Comparison of ENCODE assay signal across 12 cellular contexts in the genomic region with DNA sequence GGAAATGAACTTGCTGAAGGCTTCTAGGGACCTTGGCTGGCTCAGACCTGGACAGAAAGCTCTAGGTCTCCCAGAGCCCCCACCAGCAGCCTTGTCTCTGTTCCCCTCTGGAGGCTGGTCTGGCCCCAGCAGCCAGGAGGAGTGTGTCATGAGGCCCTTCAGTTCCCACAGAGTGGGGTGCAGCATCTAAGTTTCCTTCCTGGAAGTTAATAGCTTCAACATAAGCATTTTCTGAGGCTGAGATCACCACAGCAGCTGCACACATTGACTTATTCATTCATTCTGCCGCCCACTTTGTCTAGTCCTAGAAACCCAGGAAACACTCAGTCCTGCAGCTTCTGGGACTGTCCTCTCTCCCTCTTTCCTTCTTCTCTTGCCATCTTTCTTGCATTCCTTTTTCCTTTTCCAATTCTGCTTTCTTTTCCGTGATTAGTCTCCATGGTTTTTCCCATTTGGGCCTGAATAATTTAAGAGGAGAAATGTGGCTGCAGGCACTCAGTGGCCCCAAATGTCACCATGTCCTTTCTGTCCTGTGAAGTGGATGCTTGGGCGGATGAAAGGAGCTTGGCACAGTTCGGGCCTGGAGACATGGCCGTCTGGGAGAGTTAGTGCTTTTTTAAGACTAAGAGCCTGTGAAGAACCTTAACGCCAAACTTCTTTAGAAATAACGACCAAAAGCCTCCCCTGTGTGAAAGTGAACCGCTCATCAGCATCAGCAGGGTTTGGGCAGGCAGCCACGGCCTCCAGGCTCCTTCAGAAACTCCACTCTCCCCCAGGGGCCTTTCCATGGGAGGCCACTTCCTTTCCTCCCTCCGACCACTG. TPM values are rescaled to one million over a fixed set of nuclear protein-coding genes. Genes with fewer than 3 reads are reported as not detected.
A peak's percentile ranks its signal among the peaks of the same experiment; 100 is the strongest.
DNase-seq lines count a peak whose midpoint lies in the region; ATAC-seq and TF ChIP-seq lines count a peak whose summit lies in the region.
"Had no signal": no experiment of that assay in that cellular context is flagged by ENCODE, and none has a peak within 500 bp of the region (broad histone marks: within the 10 kb centered on the region; RNA-seq: fewer than 3 reads in every experiment).

No MANE protein-coding gene starts in this region.

- peak; percentile 48 for DNase-seq in Right ventricle myocardium inferior (ENCODE audit: missing footprints)
- DNase-seq in cardiac septum (ENCODE audit: low spot score), result no peak
- DNase-seq in amniotic stem cell (lab: John Stamatoyannopoulos, UW), result peak; percentile 74
- DNase-seq in right atrium auricular region (ENCODE audit: low spot score), result no peak
- DNase-seq in type B pancreatic cell (ENCODE audit: extremely low spot score, unreplicated experiment), result no peak
- no peak for DNase-seq in NCI-H524 (lab: John Stamatoyannopoulos, UW)
- no peak for DNase-seq in gastrocnemius medialis
- DNase-seq in stimulated activated CD4-positive, alpha-beta T cell treated with anti-CD3 and anti-CD28 coated beads, Interleukin-2, amount 100 ng/mL, for 24 hours, result no peak
- DNase-seq: activated naive CD4-positive, alpha-beta T cell treated with anti-CD3 and anti-CD28 coated beads, Interleukin-2, amount 50 U/mL, for 16 hours; NCI-H2081 treated with DMSO at 0.1 percent for 48 hours; tibial artery had no signal

- no peak for TF ChIP-seq CTCF in right atrium auricular region (IDR thresholded peaks at IDR 0.05)
- no peak for TF ChIP-seq CTCF in type B pancreatic cell (conservative IDR thresholded peaks at IDR 0.05)
- TF ChIP-seq CTCF in gastrocnemius medialis (IDR thresholded peaks at IDR 0.05 in 4 of 5, conservative IDR thresholded peaks at IDR 0.05 in 1 of 5), result no peak

- H3K27ac Mint-ChIP-seq in type B pancreatic cell, result peak overlapping the region; percentile 44
- H3K27ac Mint-ChIP-seq: T-helper 2 cell treated with Interferon-gamma antibody and Interleukin-4, amounts not matched to agents 5 μg/mL and 100 μg/mL, for 36 hours had no signal

- no peak overlapping the region for H3K4me3 Mint-ChIP-seq in type B pancreatic cell
- H3K4me3 Mint-ChIP-seq: T-helper 2 cell treated with Interferon-gamma antibody and Interleukin-4, amounts not matched to agents 5 μg/mL and 100 μg/mL, for 36 hours had no signal

- peak; percentile 42 for ATAC-seq in Right ventricle myocardium inferior
- ATAC-seq in gastrocnemius medialis, result no peak

- no peak overlapping the region for H3K4me3 ChIP-seq in right atrium auricular region
- H3K4me3 ChIP-seq in gastrocnemius medialis, result no peak overlapping the region
- H3K4me3 ChIP-seq: tibial artery had no signal

- no peaks in the 10 kb centered on the region for H3K9me3 Mint-ChIP-seq in type B pancreatic cell
- H3K9me3 Mint-ChIP-seq: T-helper 2 cell treated with Interferon-gamma antibody and Interleukin-4, amounts not matched to agents 5 μg/mL and 100 μg/mL, for 36 hours had no signal

- H3K4me1 Mint-ChIP-seq in type B pancreatic cell (ENCODE audit: unreplicated experiment), result peaks cover 19% of the 10 kb centered on the region

- H3K27ac ChIP-seq in right atrium auricular region (peak overlapping the region; percentile 19 to 22), gastrocnemius medialis (no peak overlapping the region)
- H3K27ac ChIP-seq: tibial artery had no signal

- peaks cover 12% of the 10 kb centered on the region for H3K27me3 Mint-ChIP-seq in type B pancreatic cell

- no peak for TF ChIP-seq POLR2A in gastrocnemius medialis (IDR thresholded peaks at IDR 0.05)

- in situ Hi-C loops in gastrocnemius medialis (cut with MboI; ENCODE audit: low sequenced_read_pairs in 4 of 4), result no loop called here

- no peaks in the 10 kb centered on the region for H3K27me3 ChIP-seq in right atrium auricular region
- no peaks in the 10 kb centered on the region for H3K27me3 ChIP-seq in gastrocnemius medialis

- no peaks in the 10 kb centered on the region for H3K36me3 Mint-ChIP-seq in type B pancreatic cell

- H3K9me3 ChIP-seq in right atrium auricular region (no peaks in the 10 kb centered on the region), gastrocnemius medialis (no peaks in the 10 kb centered on the region)
- H3K9me3 ChIP-seq: tibial artery had no signal

- intact Hi-C loops in Right ventricle myocardium inferior (cut with DNase I) (no loop called here), cardiac septum (cut with DNase I) (no loop called here), gastrocnemius medialis (cut with DNase I; ENCODE audit: low total_unique reads) (no loop called here)

- H3K36me3 ChIP-seq in right atrium auricular region (no peaks in the 10 kb centered on the region), gastrocnemius medialis (no peaks in the 10 kb centered on the region)
- H3K36me3 ChIP-seq: tibial artery had no signal

- H3K4me1 ChIP-seq in right atrium auricular region (peaks cover 0 to 40% of the 10 kb centered on the region in 2 donors), gastrocnemius medialis (peaks cover 18 to 21% of the 10 kb centered on the region in 2 donors)
- H3K4me1 ChIP-seq: tibial artery had no signal

RNA-seq across cellular contexts. Expression of gene PCMTD2, which starts 31.0 kb away (rescaled TPM):
- total RNA-seq in Right ventricle myocardium inferior, result 71.0 TPM
- 46.9 TPM for total RNA-seq in cardiac septum
- total RNA-seq in right atrium auricular region, result 100 to 1,000 TPM in 1 of 2 donors, 10 to 100 TPM in 1; 83.3 to 180 TPM
- 85.1 and 101 TPM in 2 replicates for total RNA-seq in type B pancreatic cell (ENCODE audit: low replicate concordance)
- 10 to 100 TPM; 51.3 to 96.9 (median 75.4) TPM for total RNA-seq in gastrocnemius medialis

Comparison
In these comparisons a context has a peak if more than half of its experiments do, and no peak if none do; other contexts are left out.
1. DNase-seq: peak in Right ventricle myocardium inferior (single experiment) and amniotic stem cell (single experiment); none in cardiac septum (single experiment), right atrium auricular region (single experiment), type B pancreatic cell (single experiment), NCI-H524 (0 of 2), gastrocnemius medialis (0 of 2) and stimulated activated CD4-positive, alpha-beta T cell treated with anti-CD3 and anti-CD28 coated beads, Interleukin-2, amount 100 ng/mL, for 24 hours (0 of 2).
2. H3K27ac ChIP-seq: peak in right atrium auricular region (2 of 2); none in gastrocnemius medialis (0 of 4).